Comparison of ENCODE assay signal across 2 cellular contexts in genomic region chr19:7577422-7577821, GRCh38. TPM values are rescaled to one million over a fixed set of nuclear protein-coding genes. Genes with fewer than 3 reads are reported as not detected.
"Had no signal": no experiment of that assay in that cellular context is flagged by ENCODE, and none has a peak within 500 bp of the region (broad histone marks: within the 10 kb centered on the region; RNA-seq: fewer than 3 reads in every experiment).

No MANE protein-coding gene starts in this region.

RNA-seq across cellular contexts. Expression of gene CAMSAP3, which starts 18.2 kb away (rescaled TPM):
- total RNA-seq: subcutaneous adipose tissue, tibial nerve had no signal
